Comparison of ENCODE assay signal across 8 cellular contexts in genomic region chr3:186772886-186773417, GRCh38. TPM values are rescaled to one million over a fixed set of nuclear protein-coding genes. Genes with fewer than 3 reads are reported as not detected.
DNase-seq lines count a peak whose midpoint lies in the region; ATAC-seq lines count a peak whose summit lies in the region.

No MANE protein-coding gene starts in this region.

- H3K4me3 ChIP-seq in CD4-positive, CD25-positive, alpha-beta regulatory T cell (ENCODE audit: low read depth, low read length): peak overlapping the region; percentile 92
- H3K4me3 ChIP-seq in HAP-1: no peak overlapping the region

- in situ Hi-C loops in HAP-1 (cut with MboI; ENCODE audit: low sequenced_read_pairs): no loop called here

- peak overlapping the region; percentile 91 to 95 (median 92) for H3K4me3 Mint-ChIP-seq in CD4-positive, CD25-positive, alpha-beta regulatory T cell
- peak overlapping the region; percentile 77 for H3K4me3 Mint-ChIP-seq in activated CD4-positive, alpha-beta memory T cell treated with anti-CD3 and anti-CD28 coated beads, Interleukin-2, amount 10 ng/mL, durations not matched to agents 7 days and 5 days
- peak overlapping the region; percentile 85 for H3K4me3 Mint-ChIP-seq in stimulated activated effector memory CD8-positive, alpha-beta T cell treated with anti-CD3 and anti-CD28 coated beads, Interleukin-12 subunit alpha, Interleukin-12 subunit beta, amount 100 ng/mL, for 72 hours

- ATAC-seq in CD4-positive, CD25-positive, alpha-beta regulatory T cell (ENCODE audit: low read depth in 2 of 2): peak; percentile 83 to 84
- ATAC-seq in GM19438 (IDR thresholded peaks at IDR 0.05; ENCODE audit: low read depth, unreplicated experiment) (peak; percentile 90), HG03571 (IDR thresholded peaks at IDR 0.05; ENCODE audit: unreplicated experiment) (peak; percentile 92)
- peak; percentile 96 for ATAC-seq in stimulated activated effector memory CD8-positive, alpha-beta T cell treated with anti-CD3 and anti-CD28 coated beads, Interleukin-12 subunit alpha, Interleukin-12 subunit beta, amount 100 ng/mL, for 72 hours

- H3K36me3 Mint-ChIP-seq in CD4-positive, CD25-positive, alpha-beta regulatory T cell: no peaks in the 10 kb centered on the region
- no peaks in the 10 kb centered on the region for H3K36me3 Mint-ChIP-seq in activated CD4-positive, alpha-beta memory T cell treated with anti-CD3 and anti-CD28 coated beads, Interleukin-2, amount 10 ng/mL, durations not matched to agents 7 days and 5 days (ENCODE audit: low read depth)
- H3K36me3 Mint-ChIP-seq in stimulated activated effector memory CD8-positive, alpha-beta T cell treated with anti-CD3 and anti-CD28 coated beads, Interleukin-12 subunit alpha, Interleukin-12 subunit beta, amount 100 ng/mL, for 72 hours: peaks cover 6% of the 10 kb centered on the region

- no peaks in the 10 kb centered on the region for H3K9me3 Mint-ChIP-seq in CD4-positive, CD25-positive, alpha-beta regulatory T cell
- no peaks in the 10 kb centered on the region for H3K9me3 Mint-ChIP-seq in activated CD4-positive, alpha-beta memory T cell treated with anti-CD3 and anti-CD28 coated beads, Interleukin-2, amount 10 ng/mL, durations not matched to agents 7 days and 5 days
- H3K9me3 Mint-ChIP-seq in stimulated activated effector memory CD8-positive, alpha-beta T cell treated with anti-CD3 and anti-CD28 coated beads, Interleukin-12 subunit alpha, Interleukin-12 subunit beta, amount 100 ng/mL, for 72 hours: no peaks in the 10 kb centered on the region

- CTCF ChIA-PET in activated CD4-positive, alpha-beta memory T cell treated with anti-CD3 and anti-CD28 coated beads, Interleukin-2, amount 10 ng/mL, durations not matched to agents 7 days and 5 days (lab: Charles Lee): interaction anchor here (1.0 to 2.4 kb wide), 10 partner anchors 9 to 829 kb away, joined by 3 to 18 read pairs (median 4); partner anchors contain the start of genes EIF4A2 and RPL39L

- H3K4me1 ChIP-seq in CD4-positive, CD25-positive, alpha-beta regulatory T cell (ENCODE audit: control insufficient read depth, insufficient read depth, low read length, poor library complexity, severe bottlenecking): peaks cover 14% of the 10 kb centered on the region
- H3K4me1 ChIP-seq in HAP-1: peaks cover 10% of the 10 kb centered on the region

- peaks cover 11 to 17% (median 15%) of the 10 kb centered on the region in 4 donors for H3K4me1 Mint-ChIP-seq in CD4-positive, CD25-positive, alpha-beta regulatory T cell
- H3K4me1 Mint-ChIP-seq in activated CD4-positive, alpha-beta memory T cell treated with anti-CD3 and anti-CD28 coated beads, Interleukin-2, amount 10 ng/mL, durations not matched to agents 7 days and 5 days: peaks cover 16% of the 10 kb centered on the region
- H3K4me1 Mint-ChIP-seq in stimulated activated effector memory CD8-positive, alpha-beta T cell treated with anti-CD3 and anti-CD28 coated beads, Interleukin-12 subunit alpha, Interleukin-12 subunit beta, amount 100 ng/mL, for 72 hours: peaks cover 17% of the 10 kb centered on the region

- peak; percentile 46 to 87 (median 48) for DNase-seq in CD4-positive, CD25-positive, alpha-beta regulatory T cell
- peak; percentile 74 for DNase-seq in activated CD4-positive, alpha-beta memory T cell treated with anti-CD3 and anti-CD28 coated beads, Interleukin-2, amount 10 ng/mL, durations not matched to agents 7 days and 5 days
- DNase-seq in epidermal melanocyte (ENCODE audit: insufficient read length, low spot score) (peak; percentile 77), myocyte (ENCODE audit: low read depth) (peak; percentile 41), HAP-1 (ENCODE audit: low spot score in 2 of 2) (no peak)
- peak; percentile 53 to 86 for DNase-seq in stimulated activated effector memory CD8-positive, alpha-beta T cell treated with anti-CD3 and anti-CD28 coated beads, Interleukin-12 subunit alpha, Interleukin-12 subunit beta, amount 100 ng/mL, for 72 hours (ENCODE audit: low spot score in 2 of 2)

- POLR2A ChIA-PET in activated CD4-positive, alpha-beta memory T cell treated with anti-CD3 and anti-CD28 coated beads, Interleukin-2, amount 10 ng/mL, durations not matched to agents 7 days and 5 days (lab: Charles Lee): interaction anchor here (0.6 to 7.7 kb wide), 15 partner anchors 10 to 835 kb away, joined by 3 to 240 read pairs (median 6); partner anchors contain the start of genes DNAJB11, EIF4A2, RFC4 and RPL39L

- H3K27ac Mint-ChIP-seq in CD4-positive, CD25-positive, alpha-beta regulatory T cell: peak overlapping the region; percentile 72 to 99 (median 92)
- peak overlapping the region; percentile 77 for H3K27ac Mint-ChIP-seq in activated CD4-positive, alpha-beta memory T cell treated with anti-CD3 and anti-CD28 coated beads, Interleukin-2, amount 10 ng/mL, durations not matched to agents 7 days and 5 days
- peak overlapping the region; percentile 89 for H3K27ac Mint-ChIP-seq in stimulated activated effector memory CD8-positive, alpha-beta T cell treated with anti-CD3 and anti-CD28 coated beads, Interleukin-12 subunit alpha, Interleukin-12 subunit beta, amount 100 ng/mL, for 72 hours

- no peaks in the 10 kb centered on the region for H3K9me3 ChIP-seq in CD4-positive, CD25-positive, alpha-beta regulatory T cell (ENCODE audit: control insufficient read depth in 2 of 2, low read length in 2 of 2)
- H3K9me3 ChIP-seq in HAP-1: 0 out of 2 replicates have a peak, but pooled peaks cover 3% of the 10 kb centered on the region

- peak overlapping the region; percentile 73 for H3K27ac ChIP-seq in CD4-positive, CD25-positive, alpha-beta regulatory T cell (ENCODE audit: insufficient read depth, low read length, poor library complexity, severe bottlenecking)

- H3K27me3 ChIP-seq in CD4-positive, CD25-positive, alpha-beta regulatory T cell (ENCODE audit: control insufficient read depth, insufficient read depth, low read length): no peaks in the 10 kb centered on the region
- H3K27me3 ChIP-seq in HAP-1 (ENCODE audit: low read depth): no peaks in the 10 kb centered on the region

- H3K27me3 Mint-ChIP-seq in CD4-positive, CD25-positive, alpha-beta regulatory T cell: peaks cover 4% of the 10 kb centered on the region
- no peaks in the 10 kb centered on the region for H3K27me3 Mint-ChIP-seq in activated CD4-positive, alpha-beta memory T cell treated with anti-CD3 and anti-CD28 coated beads, Interleukin-2, amount 10 ng/mL, durations not matched to agents 7 days and 5 days

- H3K36me3 ChIP-seq in CD4-positive, CD25-positive, alpha-beta regulatory T cell (ENCODE audit: control insufficient read depth, insufficient read depth, low read length): no peaks in the 10 kb centered on the region
- H3K36me3 ChIP-seq in HAP-1 (replicated peaks): no peaks in the 10 kb centered on the region

RNA-seq across cellular contexts. Expression of gene EIF4A2, which starts 10.4 kb away (rescaled TPM):
- 900 TPM for total RNA-seq in CD4-positive, CD25-positive, alpha-beta regulatory T cell
- polyA plus RNA-seq in CD4-positive, CD25-positive, alpha-beta regulatory T cell: 100 to 1,000 TPM; 203 to 253 (median 230) TPM
- total RNA-seq in activated CD4-positive, alpha-beta memory T cell treated with anti-CD3 and anti-CD28 coated beads, Interleukin-2, amount 10 ng/mL, durations not matched to agents 7 days and 5 days: 100 to 1,000 TPM; 385 to 388 TPM
- total RNA-seq in myocyte: 1,024 and 1,042 TPM in 2 replicates
- polyA plus RNA-seq in myocyte (2012): 363 TPM

RNA-seq across cellular contexts. Expression of gene RFC4, which starts 33.3 kb away (rescaled TPM):
- total RNA-seq in CD4-positive, CD25-positive, alpha-beta regulatory T cell: 16.8 TPM
- polyA plus RNA-seq in CD4-positive, CD25-positive, alpha-beta regulatory T cell: 10 to 100 TPM; 15.6 to 40.2 (median 24.9) TPM
- 10 to 100 TPM; 85.5 to 89.3 TPM for total RNA-seq in activated CD4-positive, alpha-beta memory T cell treated with anti-CD3 and anti-CD28 coated beads, Interleukin-2, amount 10 ng/mL, durations not matched to agents 7 days and 5 days
- 15.2 and 16.5 TPM in 2 replicates for total RNA-seq in myocyte
- 8.1 TPM for polyA plus RNA-seq in myocyte (2012)

RNA-seq across cellular contexts. Expression of gene KNG1, which starts 55.8 kb away (rescaled TPM):
- total RNA-seq in CD4-positive, CD25-positive, alpha-beta regulatory T cell: not detected
- polyA plus RNA-seq in CD4-positive, CD25-positive, alpha-beta regulatory T cell: not detected
- total RNA-seq in activated CD4-positive, alpha-beta memory T cell treated with anti-CD3 and anti-CD28 coated beads, Interleukin-2, amount 10 ng/mL, durations not matched to agents 7 days and 5 days: not detected
- total RNA-seq in myocyte: not detected in 2 replicates
- polyA plus RNA-seq in myocyte (2012): not detected

Comparison
In these comparisons a context has a peak if more than half of its experiments do, and no peak if none do; other contexts are left out.
1. DNase-seq: peak in CD4-positive, CD25-positive, alpha-beta regulatory T cell (3 of 3), activated CD4-positive, alpha-beta memory T cell treated with anti-CD3 and anti-CD28 coated beads, Interleukin-2, amount 10 ng/mL, durations not matched to agents 7 days and 5 days (single experiment), epidermal melanocyte (single experiment), myocyte (single experiment) and stimulated activated effector memory CD8-positive, alpha-beta T cell treated with anti-CD3 and anti-CD28 coated beads, Interleukin-12 subunit alpha, Interleukin-12 subunit beta, amount 100 ng/mL, for 72 hours (2 of 2); none in HAP-1 (0 of 2).
2. Peak in every context shown above with its lines, with median percentiles within 50 percentile points of each other: ATAC-seq, H3K27ac Mint-ChIP-seq and H3K4me3 Mint-ChIP-seq.